19 cellular contexts compared by ENCODE assay signal in genomic region chr2:140714586-140714985, GRCh38.
"Had no signal": no experiment of that assay in that cellular context is flagged by ENCODE, and none has a peak within 500 bp of the region (broad histone marks: within the 10 kb centered on the region; RNA-seq: fewer than 3 reads in every experiment).

No MANE protein-coding gene starts in this region.

- H3K9me3 Mint-ChIP-seq: dendritic cell treated with granulocyte-macrophage colony-stimulating factor and Interleukin-4, amounts not matched to agents 40 ng/mL and 50 ng/mL, for 4 days; nephron progenitor cell had no signal

- H3K4me1 ChIP-seq: esophagus squamous epithelium, gastroesophageal sphincter, left ventricle myocardium inferior, parathyroid adenoma, prostate gland, sigmoid colon, stomach, transverse colon had no signal

- H3K9me3 ChIP-seq: esophagus squamous epithelium, gastroesophageal sphincter, left ventricle myocardium inferior, prostate gland, sigmoid colon, stomach, thoracic aorta, transverse colon had no signal

- H3K27me3 Mint-ChIP-seq: dendritic cell treated with granulocyte-macrophage colony-stimulating factor and Interleukin-4, amounts not matched to agents 40 ng/mL and 50 ng/mL, for 4 days; effector memory CD8-positive, alpha-beta T cell; naive thymus-derived CD4-positive, alpha-beta T cell had no signal

- H3K4me1 Mint-ChIP-seq: naive thymus-derived CD4-positive, alpha-beta T cell; nephron progenitor cell had no signal

- H3K27me3 ChIP-seq: esophagus squamous epithelium, gastroesophageal sphincter, sigmoid colon, stomach, transverse colon had no signal

- H3K79me2 ChIP-seq: parathyroid adenoma had no signal

- DNase-seq: cerebellar nuclear complex; effector memory CD8-positive, alpha-beta T cell; esophagus squamous epithelium; glutamatergic neuron; left ventricle myocardium inferior; naive thymus-derived CD4-positive, alpha-beta T cell; nephron progenitor cell; sigmoid colon; small intestine; stimulated activated CD4-positive, alpha-beta T cell treated with anti-CD3 and anti-CD28 coated beads, Interleukin-12 subunit alpha, Interleukin-12 subunit beta, amount 100 ng/mL, for 4 hours; stimulated activated naive CD4-positive, alpha-beta T cell; stomach; substantia nigra; transverse colon had no signal

- H3K27ac ChIP-seq: esophagus squamous epithelium, gastroesophageal sphincter, left ventricle myocardium inferior, parathyroid adenoma, prostate gland, sigmoid colon, stomach, thoracic aorta, transverse colon had no signal

- H3K4me3 Mint-ChIP-seq: dendritic cell treated with granulocyte-macrophage colony-stimulating factor and Interleukin-4, amounts not matched to agents 40 ng/mL and 50 ng/mL, for 4 days; effector memory CD8-positive, alpha-beta T cell; naive thymus-derived CD4-positive, alpha-beta T cell; nephron progenitor cell had no signal

- H3K36me3 Mint-ChIP-seq: naive thymus-derived CD4-positive, alpha-beta T cell had no signal

- ATAC-seq: effector memory CD8-positive, alpha-beta T cell; gastroesophageal sphincter; naive thymus-derived CD4-positive, alpha-beta T cell had no signal

- H3K4me3 ChIP-seq: esophagus squamous epithelium, gastroesophageal sphincter, left ventricle myocardium inferior, prostate gland, sigmoid colon, stomach, thoracic aorta, transverse colon had no signal

- H3K9ac ChIP-seq: parathyroid adenoma had no signal

- H3K36me3 ChIP-seq: esophagus squamous epithelium, gastroesophageal sphincter, left ventricle myocardium inferior, prostate gland, sigmoid colon, stomach, thoracic aorta, transverse colon had no signal

- H2AFZ ChIP-seq: parathyroid adenoma had no signal

- H3K27ac Mint-ChIP-seq: dendritic cell treated with granulocyte-macrophage colony-stimulating factor and Interleukin-4, amounts not matched to agents 40 ng/mL and 50 ng/mL, for 4 days; effector memory CD8-positive, alpha-beta T cell; naive thymus-derived CD4-positive, alpha-beta T cell; nephron progenitor cell had no signal
